ENCODE assay signal across 1 cellular context in genomic region chr6:158853072-158853871, GRCh38.
TF ChIP-seq lines count a peak whose summit lies in the region.

No MANE protein-coding gene starts in this region.

TF ChIP-seq in K562, 482 proteins besides CTCF, POLR2A, EP300 and RAD21 (continued from another document):
- TF ChIP-seq NKRF (IDR thresholded peaks at IDR 0.05; ENCODE audit: borderline replicate concordance) (peak; percentile 96), ZNF174 (CRISPR knock-in tag; IDR thresholded peaks at IDR 0.05) (no peak), SIX5 (IDR thresholded peaks at IDR 0.05; ENCODE audit: borderline replicate concordance in 1 of 2, insufficient read depth in 1 of 2, low read depth in 1 of 2, low read length in 2 of 2) (no peak), LARP7 (IDR thresholded peaks at IDR 0.05) (peak; percentile 100), ARID1B (IDR thresholded peaks at IDR 0.05) (peak; percentile 100), STAG1 (CRISPR knock-in tag; IDR thresholded peaks at IDR 0.05; ENCODE audit: borderline replicate concordance) (no peak), HMGN3 (IDR thresholded peaks at IDR 0.05; ENCODE audit: borderline replicate concordance, extremely low read depth, insufficient read length, low read depth, low read length) (no peak)
